Comparison of ENCODE assay signal across 14 cellular contexts in the genomic region with DNA sequence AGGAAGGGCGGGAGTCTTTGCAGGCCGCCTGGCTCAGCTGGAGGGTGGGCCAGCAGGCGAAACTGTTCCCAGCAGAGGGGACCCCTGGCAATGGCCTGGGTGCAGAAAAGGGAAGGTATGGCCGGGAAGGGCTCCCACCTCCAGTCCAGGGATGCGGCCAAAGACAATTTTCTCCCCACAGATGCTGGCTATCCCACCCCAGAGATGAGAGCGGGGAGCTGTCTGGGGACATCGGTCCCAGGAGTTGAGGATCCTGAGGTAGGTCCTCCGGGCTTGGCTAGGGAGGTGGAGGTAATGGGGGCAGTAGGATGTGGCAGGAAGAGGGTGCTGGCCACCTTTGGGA. TPM values are rescaled to one million over a fixed set of nuclear protein-coding genes. Genes with fewer than 3 reads are reported as not detected.
"Had no signal": no experiment of that assay in that cellular context is flagged by ENCODE, and none has a peak within 500 bp of the region (broad histone marks: within the 10 kb centered on the region; RNA-seq: fewer than 3 reads in every experiment).

No MANE protein-coding gene starts in this region.

- H3K36me3 ChIP-seq: colonic mucosa, tibial artery had no signal

- H3K27me3 Mint-ChIP-seq: naive thymus-derived CD4-positive, alpha-beta T cell; stimulated activated naive CD8-positive, alpha-beta T cell treated with anti-CD3 and anti-CD28 coated beads, Interleukin-15, amount 100 ng/mL, for 72 hours had no signal

- H3K4me1 ChIP-seq: colonic mucosa had no signal

- H3K9me3 ChIP-seq: colonic mucosa, tibial artery had no signal

- H3K36me3 Mint-ChIP-seq: naive thymus-derived CD4-positive, alpha-beta T cell had no signal

- H3K9me3 Mint-ChIP-seq: activated naive CD4-positive, alpha-beta T cell treated with anti-CD3 and anti-CD28 coated beads for 36 hours; naive thymus-derived CD4-positive, alpha-beta T cell; stimulated activated naive CD8-positive, alpha-beta T cell treated with anti-CD3 and anti-CD28 coated beads, Interleukin-15, amount 100 ng/mL, for 72 hours; T-helper 1 cell treated with Interleukin-12 subunit alpha and Interleukin-12 subunit beta and Interleukin-4 antibody, amounts not matched to agents 30 μg/mL and 1 μg/mL, for 36 hours had no signal

- H3K27me3 ChIP-seq: colonic mucosa, tibial artery had no signal

- H3K4me3 ChIP-seq: colonic mucosa, tibial artery had no signal

- DNase-seq: activated CD4-positive, alpha-beta T cell treated with anti-CD3 and anti-CD28 coated beads for 4 hours; activated naive CD4-positive, alpha-beta T cell treated with anti-CD3 and anti-CD28 coated beads for 36 hours; caudate nucleus; colonic mucosa; effector CD8-positive, alpha-beta T cell; naive thymus-derived CD4-positive, alpha-beta T cell; SHP77; stimulated activated CD4-positive, alpha-beta T cell treated with anti-CD3 and anti-CD28 coated beads, Interleukin-4, amount 100 ng/mL, for 4 hours; stimulated activated naive CD8-positive, alpha-beta T cell treated with anti-CD3 and anti-CD28 coated beads, Interleukin-15, amount 100 ng/mL, for 72 hours had no signal

- H3K4me3 Mint-ChIP-seq: activated naive CD4-positive, alpha-beta T cell treated with anti-CD3 and anti-CD28 coated beads for 36 hours; stimulated activated naive CD8-positive, alpha-beta T cell treated with anti-CD3 and anti-CD28 coated beads, Interleukin-15, amount 100 ng/mL, for 72 hours; T-helper 1 cell treated with Interleukin-12 subunit alpha and Interleukin-12 subunit beta and Interleukin-4 antibody, amounts not matched to agents 30 μg/mL and 1 μg/mL, for 36 hours had no signal

- H3K27ac ChIP-seq: colonic mucosa, epithelial cell of prostate, tibial artery had no signal

- ATAC-seq: left lobe of liver; naive thymus-derived CD4-positive, alpha-beta T cell; stimulated activated naive CD8-positive, alpha-beta T cell treated with anti-CD3 and anti-CD28 coated beads, Interleukin-15, amount 100 ng/mL, for 72 hours had no signal

- H3K27ac Mint-ChIP-seq: activated naive CD4-positive, alpha-beta T cell treated with anti-CD3 and anti-CD28 coated beads for 36 hours; naive thymus-derived CD4-positive, alpha-beta T cell; T-helper 1 cell treated with Interleukin-12 subunit alpha and Interleukin-12 subunit beta and Interleukin-4 antibody, amounts not matched to agents 30 μg/mL and 1 μg/mL, for 36 hours had no signal

RNA-seq across cellular contexts. Expression of gene SEMA3G, which starts 1.7 kb away (rescaled TPM):
- total RNA-seq: activated naive CD4-positive, alpha-beta T cell treated with anti-CD3 and anti-CD28 coated beads for 36 hours had no signal

RNA-seq across cellular contexts. Expression of gene TNNC1, which starts 10.6 kb away (rescaled TPM):
- total RNA-seq: pulmonary artery endothelial cell had no signal
